In genomic region chr13:30872195-30872594, GRCh38 we compare ENCODE assay signal across 17 cellular contexts. TPM values are rescaled to one million over a fixed set of nuclear protein-coding genes. Genes with fewer than 3 reads are reported as not detected.
DNase-seq lines count a peak whose midpoint lies in the region; ATAC-seq and TF ChIP-seq lines count a peak whose summit lies in the region.
"Had no signal": no experiment of that assay in that cellular context is flagged by ENCODE, and none has a peak within 500 bp of the region (broad histone marks: within the 10 kb centered on the region; RNA-seq: fewer than 3 reads in every experiment).

No MANE protein-coding gene starts in this region.

- no peak for ATAC-seq in HG03571 (IDR thresholded peaks at IDR 0.05; ENCODE audit: unreplicated experiment)
- ATAC-seq in GM21737 (IDR thresholded peaks at IDR 0.05; ENCODE audit: unreplicated experiment): no peak
- ATAC-seq: sciatic nerve had no signal

- peak overlapping the region; percentile 47 for H3K27ac ChIP-seq in cingulate gyrus (ENCODE audit: low read depth, low read length)
- peak overlapping the region; percentile 62 for H3K27ac ChIP-seq in temporal lobe (ENCODE audit: low read depth, low read length)
- H3K27ac ChIP-seq: 22Rv1, KMS-11, thyroid gland had no signal

- no peak for TF ChIP-seq CTCF in nephron (IDR thresholded peaks at IDR 0.05; ENCODE audit: unreplicated experiment in 3 of 3)

- no peaks in the 10 kb centered on the region for H3K27me3 Mint-ChIP-seq in nephron (ENCODE audit: low read depth)

- DNase-seq in DMS 273 (lab: John Stamatoyannopoulos, UW; ENCODE audit: unreplicated experiment): peak; percentile 28
- DNase-seq in DMS 273 treated with DMSO at 0.1 percent for 48 hours (lab: John Stamatoyannopoulos, UW): no peak
- DNase-seq in NCI-H1092 (lab: John Stamatoyannopoulos, UW): no peak
- DNase-seq: COR-L47, NCI-H2029, NCI-H82, Right ventricle myocardium superior, thyroid gland had no signal

- H3K36me3 Mint-ChIP-seq in nephron (ENCODE audit: low read depth): no peaks in the 10 kb centered on the region
- H3K36me3 Mint-ChIP-seq: activated naive CD4-positive, alpha-beta T cell treated with anti-CD3 and anti-CD28 coated beads, Interleukin-2, amount 50 U/mL, for 24 hours had no signal

- peak overlapping the region in 1 of 3 experiments; percentile 19 for H3K4me3 Mint-ChIP-seq in nephron
- H3K4me3 Mint-ChIP-seq: activated naive CD4-positive, alpha-beta T cell treated with anti-CD3 and anti-CD28 coated beads, Interleukin-2, amount 50 U/mL, for 24 hours had no signal

- H3K4me1 Mint-ChIP-seq in nephron: peaks cover 62% of the 10 kb centered on the region
- H3K4me1 Mint-ChIP-seq: activated naive CD4-positive, alpha-beta T cell treated with anti-CD3 and anti-CD28 coated beads, Interleukin-2, amount 50 U/mL, for 24 hours had no signal

- H3K9me3 Mint-ChIP-seq in nephron: no peaks in the 10 kb centered on the region
- H3K9me3 Mint-ChIP-seq: activated naive CD4-positive, alpha-beta T cell treated with anti-CD3 and anti-CD28 coated beads, Interleukin-2, amount 50 U/mL, for 24 hours had no signal

- peak overlapping the region; percentile 81 to 92 (median 84) for H3K27ac Mint-ChIP-seq in nephron
- H3K27ac Mint-ChIP-seq: activated naive CD4-positive, alpha-beta T cell treated with anti-CD3 and anti-CD28 coated beads, Interleukin-2, amount 50 U/mL, for 24 hours had no signal

RNA-seq across cellular contexts. Expression of gene MEDAG, which starts 33.9 kb away (rescaled TPM):
- 0.49 TPM for total RNA-seq in temporal lobe
